Comparison of ENCODE assay signal across 24 cellular contexts in the genomic region with DNA sequence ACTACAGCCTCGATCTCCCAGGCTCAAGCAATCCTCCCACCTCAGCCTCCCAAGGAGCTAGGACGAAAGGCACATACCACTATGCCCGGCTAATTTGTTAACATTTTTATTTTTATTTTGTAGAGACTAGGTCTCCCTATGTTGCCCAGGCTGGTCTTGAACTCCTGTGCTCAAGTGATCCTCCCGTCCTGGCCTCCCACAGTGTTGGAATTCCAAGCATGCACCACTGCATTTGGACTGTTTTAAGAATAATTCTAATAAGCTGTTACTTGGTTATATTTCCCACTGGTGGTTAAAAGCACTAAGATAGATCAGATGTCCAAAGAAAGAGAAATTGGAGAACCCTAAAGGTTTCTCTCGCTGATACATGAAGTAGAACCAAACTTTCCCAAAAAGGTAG. TPM values are rescaled to one million over a fixed set of nuclear protein-coding genes. Genes with fewer than 3 reads are reported as not detected.
A peak's percentile ranks its signal among the peaks of the same experiment; 100 is the strongest.
DNase-seq lines count a peak whose midpoint lies in the region; ATAC-seq, FAIRE-seq and TF ChIP-seq lines count a peak whose summit lies in the region.
"Had no signal": no experiment of that assay in that cellular context is flagged by ENCODE, and none has a peak within 500 bp of the region (broad histone marks: within the 10 kb centered on the region; RNA-seq: fewer than 3 reads in every experiment).

No MANE protein-coding gene starts in this region.

- H3K4me1 Mint-ChIP-seq in MCF 10A (ENCODE audit: insufficient read depth, unreplicated experiment) (peaks cover 19% of the 10 kb centered on the region), natural killer cell (peaks cover 49 to 56% of the 10 kb centered on the region in 2 donors)

- H3K27ac Mint-ChIP-seq in MCF 10A (ENCODE audit: low read depth, unreplicated experiment) (peak overlapping the region; percentile 19), natural killer cell (no peak overlapping the region)
- H3K27ac Mint-ChIP-seq: CD8-positive, alpha-beta T cell; HFFc6 had no signal

- DNase-seq in MCF 10A (ENCODE audit: unreplicated experiment) (no peak), mammary epithelial cell (no peak), H1 (ENCODE audit: low read depth in 1 of 2, low spot score in 2 of 2) (no peak), dedifferentiated amniotic fluid mesenchymal stem cell (ENCODE audit: extremely low spot score) (no peak), A172 (ENCODE audit: low spot score) (no peak), GOT3 (lab: John Stamatoyannopoulos, UW) (no peak), natural killer cell (no peak)
- DNase-seq: ACHN; AML-193; BE2C; Caco-2; CD8-positive, alpha-beta T cell; DMS153; DND-41; H9; HFFc6 had no signal

- TF ChIP-seq EP300 in H1 (IDR thresholded peaks at IDR 0.05; ENCODE audit: borderline replicate concordance in 1 of 2, low read depth in 2 of 2, low read length in 2 of 2): no peak

- H2BK20ac ChIP-seq in H1 (ENCODE audit: low read length): no peak overlapping the region

- ATAC-seq in natural killer cell: no peak
- ATAC-seq: A549; CD8-positive, alpha-beta T cell; HCT116 had no signal

- 0 out of 2 replicates have a peak, but pooled peaks cover 3% of the 10 kb centered on the region for H3K23me2 ChIP-seq in H1 (ENCODE audit: low read depth, low read length)

- H3K9me3 Mint-ChIP-seq in MCF 10A (ENCODE audit: unreplicated experiment): no peaks in the 10 kb centered on the region
- peaks cover 0 to 2% of the 10 kb centered on the region in 2 donors for H3K9me3 Mint-ChIP-seq in natural killer cell

- H3K4me3 ChIP-seq in mammary epithelial cell (replicated peaks in 1 of 3; ENCODE audit: insufficient read depth in 1 of 3, low read depth in 2 of 3, low read length in 3 of 3) (no peak overlapping the region), Loucy (ENCODE audit: low read length, poor library complexity, severe bottlenecking) (peak overlapping the region; percentile 30), H1 (ENCODE audit: extremely low read depth in 1 of 4, insufficient read depth in 2 of 4, low read depth in 3 of 4, low read length in 4 of 4) (no peak overlapping the region)
- H3K4me3 ChIP-seq: A549; BLaER1 treated with 17β-estradiol and CSF1 and Interleukin-3, amounts not matched to agents 10 nM and 100 nM had no signal

- no peak overlapping the region for H4K5ac ChIP-seq in H1 (ENCODE audit: insufficient read length, low read depth, low read length)

- no peaks in the 10 kb centered on the region for H3K27me3 ChIP-seq in mammary epithelial cell (ENCODE audit: insufficient read depth, low read length)
- H3K27me3 ChIP-seq in Loucy (ENCODE audit: insufficient read depth, low read length, poor library complexity, severe bottlenecking): no peaks in the 10 kb centered on the region
- no peaks in the 10 kb centered on the region for H3K27me3 ChIP-seq in H1 (replicated peaks in 1 of 4; ENCODE audit: control insufficient read depth in 3 of 4, extremely low read depth in 1 of 4, insufficient read depth in 3 of 4, low read length in 3 of 4)
- H3K27me3 ChIP-seq: BE2C; BLaER1 treated with 17β-estradiol and CSF1 and Interleukin-3, amounts not matched to agents 10 nM and 100 nM had no signal

- CTCF ChIA-PET in MCF 10A (lab: Yijun Ruan, JAX): interaction anchor here (1.4 kb wide), 1 partner anchor 11 kb away, joined by 6 read pairs; no protein-coding TSS in a partner anchor
- CTCF ChIA-PET in mammary epithelial cell (lab: Charles Lee; ENCODE audit: low non-redundant PET): no interaction called here
- CTCF ChIA-PET in H1 (lab: Charles Lee; ENCODE audit: partially characterized antibody): interaction anchor here (0.9 to 1.2 kb wide), 2 partner anchors 13 to 305 kb away, joined by 3 to 4 read pairs; no protein-coding TSS in a partner anchor

- H3K9me3 ChIP-seq in mammary epithelial cell (replicated peaks; ENCODE audit: insufficient read depth, low read length): no peaks in the 10 kb centered on the region
- H3K9me3 ChIP-seq in Loucy (ENCODE audit: insufficient read depth, low read depth, low read length): no peaks in the 10 kb centered on the region
- no peaks in the 10 kb centered on the region for H3K9me3 ChIP-seq in H1 (ENCODE audit: insufficient read depth in 2 of 2, low read depth in 1 of 2, low read length in 1 of 2)
- H3K9me3 ChIP-seq: BE2C, Caco-2 had no signal

- H2BK120ac ChIP-seq in H1 (replicated peaks; ENCODE audit: low read depth, low read length): no peak overlapping the region

- H3K36me3 Mint-ChIP-seq in MCF 10A (ENCODE audit: insufficient read depth, unreplicated experiment) (peaks cover under 1% of the 10 kb centered on the region), natural killer cell (peaks cover 7% of the 10 kb centered on the region)

- no peak for TF ChIP-seq RAD21 in H1 (IDR thresholded peaks at IDR 0.05 in 1 of 2, conservative IDR thresholded peaks at IDR 0.05 in 1 of 2; ENCODE audit: low read depth in 2 of 2, low read length in 2 of 2)

- no peak overlapping the region for H4K8ac ChIP-seq in H1 (ENCODE audit: extremely low read depth, insufficient read depth, low read length)

- dilution Hi-C loops in mammary epithelial cell (cut with HindIII; ENCODE audit: low sequenced_read_pairs): no loop called here

- no peaks in the 10 kb centered on the region for H3K27me3 Mint-ChIP-seq in MCF 10A (ENCODE audit: insufficient read depth, unreplicated experiment)
- H3K27me3 Mint-ChIP-seq in natural killer cell (ENCODE audit: low read depth in 2 of 2): peaks cover 3 to 7% of the 10 kb centered on the region in 2 donors

- H4K20me1 ChIP-seq in mammary epithelial cell (ENCODE audit: insufficient read depth, low read length) (no peaks in the 10 kb centered on the region), Loucy (ENCODE audit: insufficient read depth, low read length, poor library complexity, severe bottlenecking) (peaks cover 20% of the 10 kb centered on the region), H1 (replicated peaks in 1 of 2; ENCODE audit: control insufficient read depth in 1 of 2, insufficient read depth in 2 of 2, low read length in 2 of 2) (peaks cover 0 to 2% of the 10 kb centered on the region in 2 experiments)

- no peak overlapping the region for H2AFZ ChIP-seq in mammary epithelial cell (ENCODE audit: low read depth, low read length)
- no peak overlapping the region for H2AFZ ChIP-seq in Loucy (ENCODE audit: low read length)
- H2AFZ ChIP-seq in H1 (ENCODE audit: low read length): no peak overlapping the region

- in situ Hi-C loops in mammary epithelial cell (cut with MboI; ENCODE audit: low sequenced_read_pairs in 2 of 2): no loop called here

- peaks cover 5% of the 10 kb centered on the region for H3F3A ChIP-seq in Loucy (ENCODE audit: low read depth)

- no peak overlapping the region for H3K18ac ChIP-seq in H1 (ENCODE audit: extremely low read depth, low read length)

- H3K79me2 ChIP-seq in mammary epithelial cell (ENCODE audit: insufficient read depth, low read length) (peaks cover 79% of the 10 kb centered on the region), Loucy (ENCODE audit: insufficient read depth, low read length) (peaks cover 71% of the 10 kb centered on the region), H1 (ENCODE audit: control insufficient read depth in 1 of 2, insufficient read depth in 2 of 2, low read length in 2 of 2) (peaks cover 2 to 70% of the 10 kb centered on the region in 2 experiments; a peak in 3 of 4 replicates)

- H3K4me1 ChIP-seq in mammary epithelial cell (ENCODE audit: insufficient read depth, low read length) (no peaks in the 10 kb centered on the region), Loucy (ENCODE audit: insufficient read depth, low read length, poor library complexity, severe bottlenecking) (peaks cover 38% of the 10 kb centered on the region), H1 (replicated peaks in 1 of 4; ENCODE audit: control insufficient read depth in 3 of 4, insufficient read depth in 4 of 4, low read length in 3 of 4) (no peaks in the 10 kb centered on the region)
- H3K4me1 ChIP-seq: BE2C, Caco-2 had no signal

- POLR2A ChIA-PET in MCF 10A (lab: Yijun Ruan, JAX): interaction anchor here (0.6 to 1.5 kb wide), 4 partner anchors 10 to 104 kb away, joined by 3 to 4 read pairs (median 3); no protein-coding TSS in a partner anchor
- POLR2A ChIA-PET in H1 (lab: Charles Lee; ENCODE audit: partially characterized antibody): interaction anchor here (2.3 kb wide), 1 partner anchor 30 kb away, joined by 6 read pairs; no protein-coding TSS in a partner anchor

- no peaks in the 10 kb centered on the region for H3K9me2 ChIP-seq in Loucy (replicated peaks; ENCODE audit: low read depth, low read length)

- no peak overlapping the region for H3K9ac ChIP-seq in mammary epithelial cell (ENCODE audit: insufficient read depth, low read length)
- peak overlapping the region; percentile 14 for H3K9ac ChIP-seq in Loucy (ENCODE audit: low read depth, low read length, poor library complexity, severe bottlenecking)
- H3K9ac ChIP-seq in H1 (replicated peaks in 1 of 4; ENCODE audit: extremely low read depth in 1 of 4, low read depth in 3 of 4, low read length in 3 of 4): no peak overlapping the region
- H3K9ac ChIP-seq: BLaER1 treated with 17β-estradiol and CSF1 and Interleukin-3, amounts not matched to agents 10 nM and 100 nM had no signal

- H3K56ac ChIP-seq in H1 (replicated peaks; ENCODE audit: insufficient read length, low read depth, low read length): no peak overlapping the region

- intact Hi-C loops in MCF 10A (cut with micrococcal nuclease) (loop anchor here (5.0 kb wide), 1 partner anchor 184 kb away; the partner anchor contains the start of gene SMAD3), mammary epithelial cell (cut with micrococcal nuclease) (loop anchor here (5.0 kb wide), 3 partner anchors 51 to 204 kb away; no protein-coding TSS in a partner anchor), natural killer cell (cut with micrococcal nuclease) (loop anchor here (5.0 to 10.0 kb wide), 2 partner anchors 164 to 1033 kb away; no protein-coding TSS in a partner anchor)

- TF ChIP-seq CTCF in MCF 10A (IDR thresholded peaks at IDR 0.05; ENCODE audit: unreplicated experiment) (no peak), mammary epithelial cell (conservative IDR thresholded peaks at IDR 0.05 in 1 of 2, IDR thresholded peaks at IDR 0.05 in 1 of 2; ENCODE audit: extremely low read depth in 1 of 2, insufficient read depth in 1 of 2, low read depth in 1 of 2, low read length in 2 of 2) (no peak), Loucy (conservative IDR thresholded peaks at IDR 0.05; ENCODE audit: low read length) (no peak), H1 (IDR thresholded peaks at IDR 0.05; ENCODE audit: control extremely low read depth in 1 of 3, insufficient read depth in 1 of 3, low read depth in 1 of 3, low read length in 3 of 3) (no peak), natural killer cell (IDR thresholded peaks at IDR 0.05) (no peak)

- FAIRE-seq in H1 (lab: Jason Lieb, UNC): no peak
- FAIRE-seq: A549, G401.6, GM12892 had no signal

- H3K14ac ChIP-seq in H1 (ENCODE audit: insufficient read length): no peak overlapping the region

- H3K27ac ChIP-seq in mammary epithelial cell (ENCODE audit: insufficient read depth, low read depth, low read length): no peak overlapping the region
- no peak overlapping the region for H3K27ac ChIP-seq in H1 (ENCODE audit: low read depth, low read length)
- H3K27ac ChIP-seq: 22Rv1; A549; BLaER1 treated with 17β-estradiol and CSF1 and Interleukin-3, amounts not matched to agents 10 nM and 100 nM had no signal

- H3K23ac ChIP-seq in H1 (ENCODE audit: insufficient read length): no peak overlapping the region

- BruUV-seq in MCF 10A (replicated peaks; lab: Mats Ljungman, UMichigan): no TSS peak
- no TSS peak for BruUV-seq in mammary epithelial cell (replicated peaks; lab: Mats Ljungman, UMichigan)

- WGBS in mammary epithelial cell (ENCODE audit: low coverage, missing lambda C conversion rate): 100% methylated on average over 5 of the region's 5 CpGs
- 90% methylated on average over 5 of the region's 5 CpGs; no CpG with 5 or more reads in 1 of the 2 experiments for WGBS in H1 (ENCODE audit: extremely low coverage in 1 of 2, insufficient coverage in 1 of 2, insufficient read length in 1 of 2, insufficient replicate concordance in 2 of 2, low coverage in 1 of 2, low lambda C conversion rate in 2 of 2, missing lambda C conversion rate in 1 of 2), 2 experiments

- no peak overlapping the region for H2BK15ac ChIP-seq in H1 (ENCODE audit: low read length)

- H3K36me3 ChIP-seq in mammary epithelial cell (ENCODE audit: insufficient read depth, low read length) (peaks cover 4% of the 10 kb centered on the region), Loucy (ENCODE audit: insufficient read depth, low read length) (no peaks in the 10 kb centered on the region), H1 (ENCODE audit: control insufficient read depth in 2 of 4, insufficient read depth in 4 of 4, low read length in 3 of 4) (no peaks in the 10 kb centered on the region)
- H3K36me3 ChIP-seq: BE2C had no signal

- H2AK5ac ChIP-seq in H1 (ENCODE audit: low read depth, low read length): no peak overlapping the region

- H2BK5ac ChIP-seq in H1 (ENCODE audit: low read depth, low read length): no peak overlapping the region

- H4K91ac ChIP-seq in H1 (replicated peaks; ENCODE audit: insufficient read length, low read length): no peak overlapping the region

- H3K4ac ChIP-seq in H1 (replicated peaks; ENCODE audit: insufficient read length, low read depth, low read length): no peak overlapping the region

- no peak for TF ChIP-seq POLR2A in H1 (IDR thresholded peaks at IDR 0.05; ENCODE audit: control extremely low read depth in 1 of 2, low read depth in 2 of 2, low read length in 2 of 2)

- no peak overlapping the region for H2BK12ac ChIP-seq in H1 (ENCODE audit: low read depth, low read length)

- H3K4me3 Mint-ChIP-seq in MCF 10A (ENCODE audit: unreplicated experiment) (no peak overlapping the region), natural killer cell (no peak overlapping the region)
- H3K4me3 Mint-ChIP-seq: CD14-positive monocyte; CD8-positive, alpha-beta T cell; H9; HFFc6 had no signal

- H3K4me2 ChIP-seq in mammary epithelial cell (ENCODE audit: insufficient read depth, low read depth, low read length) (no peak overlapping the region), Loucy (ENCODE audit: low read depth, low read length, poor library complexity, severe bottlenecking) (peak overlapping the region; percentile 97), H1 (ENCODE audit: insufficient read depth in 1 of 2, low read depth in 2 of 2, low read length in 2 of 2) (no peak overlapping the region; a peak in 1 of 4 replicates)
- H3K4me2 ChIP-seq: A549 had no signal

- H3K79me1 ChIP-seq in H1 (ENCODE audit: low read depth, low read length): no peaks in the 10 kb centered on the region; the same call in 1 of the 2 replicates

RNA-seq across cellular contexts. Expression of gene AAGAB, which starts 3.1 kb away (rescaled TPM):
- total RNA-seq in MCF 10A (2022) (52.7 and 60.7 TPM in 2 replicates), mammary epithelial cell (10 to 100 TPM; 52.2 to 62.5 TPM), natural killer cell (10 to 100 TPM; 41.1 to 44.3 (median 42.5) TPM)
- polyA plus RNA-seq in mammary epithelial cell (44.5 TPM), H1 (2011; rRNA removed) (17.5 and 20.1 TPM in 2 replicates)
- 90.5 TPM for polyA minus RNA-seq in mammary epithelial cell
- total RNA-seq in H1 (2021; fragmentation: NEBNext Ultra II Directional; extraction: Animal tissue kit (Norgen Biotek cat#: 25700)): 45.9 and 52.7 TPM in 2 replicates
- polyA plus RNA-seq in H1 (2011; cell fraction: cytosol; rRNA removed): 26.3 TPM
- polyA plus RNA-seq in H1 (2011; cell fraction: nucleus; rRNA removed): 13.0 TPM
- polyA plus RNA-seq in H1 (2012, experiment 1 of 2): 33.1 to 53.2 TPM (median 38.4 TPM) in 4 replicates
- polyA plus RNA-seq in H1 (2012, experiment 2 of 2): 3.9 TPM
- polyA plus RNA-seq in H1 (2013, experiment 1 of 2): 18.2 TPM
- polyA plus RNA-seq in H1 (2013, experiment 2 of 2): 19.1 TPM
- polyA minus RNA-seq in H1 (2011; rRNA and poly(A)+ RNA removed): 53.6 and 101 TPM in 2 replicates
- 31.7 TPM for polyA minus RNA-seq in H1 (2011; cell fraction: cytosol; rRNA and poly(A)+ RNA removed)
- polyA minus RNA-seq in H1 (2011; cell fraction: nucleus; rRNA and poly(A)+ RNA removed): 44.2 TPM
- 64.6 and 78.1 TPM in 2 replicates for total RNA-seq in A172 (2014; rRNA removed; shearing (Covaris generic))

RNA-seq across cellular contexts. Expression of gene IQCH, which starts 3.3 kb away (rescaled TPM):
- 4.4 and 5.0 TPM in 2 replicates for total RNA-seq in MCF 10A (2022)
- total RNA-seq in mammary epithelial cell: 1 to 10 TPM; 4.9 to 8.8 TPM
- 1.0 TPM for polyA plus RNA-seq in mammary epithelial cell
- 13.3 TPM for polyA minus RNA-seq in mammary epithelial cell
- 0.88 and 1.9 TPM in 2 replicates for total RNA-seq in H1 (2021; fragmentation: NEBNext Ultra II Directional; extraction: Animal tissue kit (Norgen Biotek cat#: 25700))
- polyA plus RNA-seq in H1 (2011; rRNA removed): 0.33 and 0.60 TPM in 2 replicates
- 0.66 TPM for polyA plus RNA-seq in H1 (2011; cell fraction: cytosol; rRNA removed)
- polyA plus RNA-seq in H1 (2011; cell fraction: nucleus; rRNA removed): 0.90 TPM
- 0.79 to 1.3 TPM (median 0.97 TPM) in 4 replicates for polyA plus RNA-seq in H1 (2012, experiment 1 of 2)
- polyA plus RNA-seq in H1 (2012, experiment 2 of 2): not detected
- polyA plus RNA-seq in H1 (2013, experiment 1 of 2): 1.4 TPM
- polyA plus RNA-seq in H1 (2013, experiment 2 of 2): 0.70 TPM
- polyA minus RNA-seq in H1 (2011; rRNA and poly(A)+ RNA removed): 4.4 and 5.9 TPM in 2 replicates
- 2.9 TPM for polyA minus RNA-seq in H1 (2011; cell fraction: cytosol; rRNA and poly(A)+ RNA removed)
- polyA minus RNA-seq in H1 (2011; cell fraction: nucleus; rRNA and poly(A)+ RNA removed): 7.9 TPM
- total RNA-seq in A172 (2014; rRNA removed; shearing (Covaris generic)): 2.4 and 3.1 TPM in 2 replicates
- 1 to 10 TPM in 1 of 3 donors, under 1 TPM in 2; 0.78 to 1.4 (median 0.86) TPM for total RNA-seq in natural killer cell
- polyA plus RNA-seq: CD14-positive monocyte had no signal
